Comparison of ENCODE assay signal across 1 cellular context in the genomic region with DNA sequence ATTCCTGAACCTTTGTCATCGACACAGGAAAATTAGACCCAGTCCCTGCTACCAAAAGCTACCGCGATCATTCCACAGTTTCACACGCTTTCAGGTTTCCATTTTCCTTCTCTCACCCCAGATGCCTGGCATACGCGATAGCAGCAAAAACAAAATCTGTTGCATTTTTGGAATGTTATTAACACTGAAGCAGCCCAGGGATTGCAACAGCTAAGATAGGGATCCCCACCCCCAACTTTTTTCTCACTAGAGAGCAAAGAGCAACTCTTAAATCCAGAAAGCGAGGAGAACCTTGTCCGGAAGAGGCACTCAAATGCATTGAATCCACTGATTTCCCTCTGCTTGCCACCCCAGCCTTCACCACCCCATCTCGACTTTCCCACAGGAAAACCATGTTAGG.
TF ChIP-seq lines count a peak whose summit lies in the region.

No MANE protein-coding gene starts in this region.

TF ChIP-seq in H1, 55 proteins besides CTCF, POLR2A, EP300 and RAD21:
- TF ChIP-seq HDAC2 (IDR thresholded peaks at IDR 0.05; ENCODE audit: borderline replicate concordance in 1 of 2, low read depth in 2 of 2, low read length in 2 of 2) (no peak), BCL11A (IDR thresholded peaks at IDR 0.05; ENCODE audit: low read depth in 2 of 2, low read length in 2 of 2) (no peak), SAP30 (IDR thresholded peaks at IDR 0.05; ENCODE audit: insufficient read depth, insufficient replicate concordance, low read length) (no peak), CREB1 (IDR thresholded peaks at IDR 0.05) (no peak), ATF3 (IDR thresholded peaks at IDR 0.05; ENCODE audit: insufficient read depth, low read depth, low read length) (no peak), BRCA1 (IDR thresholded peaks at IDR 0.05; ENCODE audit: low read depth, low read length) (no peak), CEBPB (IDR thresholded peaks at IDR 0.05; ENCODE audit: low read depth, low read length) (no peak), GTF2F1 (IDR thresholded peaks at IDR 0.05; ENCODE audit: borderline replicate concordance, low read depth, low read length) (no peak), EZH2 (IDR thresholded peaks at IDR 0.05; ENCODE audit: low read depth, low read length, severe bottlenecking) (no peak), EGR1 (IDR thresholded peaks at IDR 0.05; ENCODE audit: borderline replicate concordance, low read depth, low read length) (no peak), RBBP5 (IDR thresholded peaks at IDR 0.05; ENCODE audit: borderline replicate concordance, low read depth, low read length) (no peak), SIX5 (IDR thresholded peaks at IDR 0.05; ENCODE audit: low read depth, low read length) (no peak), USF2 (IDR thresholded peaks at IDR 0.05; ENCODE audit: low read length) (no peak), TEAD4 (IDR thresholded peaks at IDR 0.05; ENCODE audit: low read depth, low read length) (no peak)
- TF ChIP-seq, protein P1, sequence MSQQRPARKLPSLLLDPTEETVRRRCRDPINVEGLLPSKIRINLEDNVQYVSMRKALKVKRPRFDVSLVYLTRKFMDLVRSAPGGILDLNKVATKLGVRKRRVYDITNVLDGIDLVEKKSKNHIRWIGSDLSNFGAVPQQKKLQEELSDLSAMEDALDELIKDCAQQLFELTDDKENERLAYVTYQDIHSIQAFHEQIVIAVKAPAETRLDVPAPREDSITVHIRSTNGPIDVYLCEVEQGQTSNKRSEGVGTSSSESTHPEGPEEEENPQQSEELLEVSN (IDR thresholded peaks at IDR 0.05): no peak
